1 cellular context compared by ENCODE assay signal in the genomic region with DNA sequence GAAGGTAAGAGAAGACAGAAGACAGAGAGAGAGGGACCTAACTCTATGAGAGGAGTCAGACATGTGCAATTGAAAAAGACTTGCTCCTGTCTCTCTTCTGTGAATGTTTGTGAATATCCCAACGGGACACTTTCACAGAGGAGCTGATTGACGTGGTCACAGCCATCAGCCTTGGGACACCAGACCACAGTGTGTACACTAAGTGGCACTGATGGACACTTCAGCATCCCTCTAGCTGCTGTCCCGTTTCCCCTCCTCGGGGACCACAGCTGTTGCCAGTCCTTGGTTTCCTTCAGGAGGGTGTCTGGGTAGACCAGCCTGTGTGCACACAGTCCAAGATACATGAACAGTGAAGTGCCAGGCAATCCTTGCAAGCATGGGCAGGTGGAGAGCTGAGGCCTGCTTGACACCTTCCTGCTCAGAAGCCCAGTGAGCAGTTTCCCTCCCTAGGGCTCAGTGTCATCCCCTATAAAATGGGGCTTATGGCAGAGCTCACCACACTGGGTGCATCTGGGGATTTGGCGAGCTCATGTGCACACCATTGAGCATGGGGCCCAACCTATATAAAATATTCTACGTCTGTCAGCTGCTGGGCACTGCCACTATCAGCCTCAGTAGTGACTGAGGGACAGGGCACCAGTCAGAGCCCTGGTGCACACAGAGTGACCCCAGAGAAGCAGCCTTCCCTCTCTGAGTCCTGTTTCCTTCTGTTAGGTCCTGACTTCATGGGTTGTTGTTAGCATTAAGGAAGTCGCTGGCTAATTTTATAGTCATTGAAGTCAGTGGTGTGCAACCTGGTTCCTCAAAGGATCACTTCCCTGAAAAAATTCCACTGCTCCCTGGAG.
TF ChIP-seq lines count a peak whose summit lies in the region.

No MANE protein-coding gene starts in this region.

TF ChIP-seq in IMR-90, 13 proteins besides CTCF, POLR2A, EP300 and RAD21:
- TF ChIP-seq FOS (IDR thresholded peaks at IDR 0.05; ENCODE audit: low read depth, low read length) = no peak
- TF ChIP-seq BHLHE40 (IDR thresholded peaks at IDR 0.05; ENCODE audit: low read depth, low read length) = no peak
- no peak for TF ChIP-seq SMC3 (IDR thresholded peaks at IDR 0.05; ENCODE audit: low read depth, low read length)
